Comparison of ENCODE assay signal across 8 cellular contexts in genomic region chr20:18588554-18589043, GRCh38. TPM values are rescaled to one million over a fixed set of nuclear protein-coding genes. Genes with fewer than 3 reads are reported as not detected.
DNase-seq lines count a peak whose midpoint lies in the region; ATAC-seq and TF ChIP-seq lines count a peak whose summit lies in the region.

No MANE protein-coding gene starts in this region.

- ATAC-seq in HG02973 (IDR thresholded peaks at IDR 0.05; ENCODE audit: unreplicated experiment) (peak; percentile 14), omental fat pad (ENCODE audit: low FRiP score) (no peak)

- no peak overlapping the region for H3K27ac ChIP-seq in iPS-20b (ENCODE audit: low read length)
- H3K27ac ChIP-seq in substantia nigra (ENCODE audit: low read depth, low read length, poor library complexity, severe bottlenecking) = peak overlapping the region; percentile 68

- H3K9me3 ChIP-seq in iPS-20b (ENCODE audit: insufficient read depth, low read depth, low read length) = no peaks in the 10 kb centered on the region

- peaks cover 18% of the 10 kb centered on the region; the same call in 1 of the 2 replicates for H3K4me1 ChIP-seq in iPS-20b (ENCODE audit: insufficient read depth, low read length)

- DNase-seq in activated naive CD8-positive, alpha-beta T cell treated with anti-CD3 and anti-CD28 coated beads for 36 hours = no peak
- DNase-seq in substantia nigra (lab: John Stamatoyannopoulos, UW) = peak in 15 of 49 donors; percentile 5 to 58 (median 24)
- DNase-seq in omental fat pad (ENCODE audit: low spot score) = no peak
- no peak for DNase-seq in NCI-H774 (lab: John Stamatoyannopoulos, UW)
- DNase-seq in SKM-1 treated with dmso at 0.1 percent for 144 hours (lab: John Stamatoyannopoulos, UW; ENCODE audit: unreplicated experiment) = no peak

- H3K27ac Mint-ChIP-seq in activated naive CD8-positive, alpha-beta T cell treated with anti-CD3 and anti-CD28 coated beads for 36 hours = peak overlapping the region; percentile 85

- peaks cover 4% of the 10 kb centered on the region for H3K27me3 Mint-ChIP-seq in activated naive CD8-positive, alpha-beta T cell treated with anti-CD3 and anti-CD28 coated beads for 36 hours

- H3K4me3 Mint-ChIP-seq in activated naive CD8-positive, alpha-beta T cell treated with anti-CD3 and anti-CD28 coated beads for 36 hours = peak overlapping the region; percentile 86

- no peaks in the 10 kb centered on the region for H3K36me3 ChIP-seq in iPS-20b (ENCODE audit: insufficient read depth, low read depth, low read length)

- no peaks in the 10 kb centered on the region for H3K36me3 Mint-ChIP-seq in activated naive CD8-positive, alpha-beta T cell treated with anti-CD3 and anti-CD28 coated beads for 36 hours

- H3K9ac ChIP-seq in iPS-20b (ENCODE audit: low read depth, low read length) = peak overlapping the region; percentile 78; the same call in 1 of the 2 replicates

- H3K4me3 ChIP-seq in GM12875 (ENCODE audit: low read depth, low read length) (peak overlapping the region; percentile 71), iPS-20b (ENCODE audit: low read length) (peak overlapping the region; percentile 75)

- H3K4me1 Mint-ChIP-seq in activated naive CD8-positive, alpha-beta T cell treated with anti-CD3 and anti-CD28 coated beads for 36 hours = peaks cover 23% of the 10 kb centered on the region

- no peaks in the 10 kb centered on the region for H3K9me3 Mint-ChIP-seq in activated naive CD8-positive, alpha-beta T cell treated with anti-CD3 and anti-CD28 coated beads for 36 hours

- no peak for TF ChIP-seq CTCF in GM12875 (IDR thresholded peaks at IDR 0.05; ENCODE audit: borderline replicate concordance, insufficient read depth, low read depth, low read length)
- no peak for TF ChIP-seq CTCF in omental fat pad (IDR thresholded peaks at IDR 0.05)

- H3K27me3 ChIP-seq in iPS-20b (ENCODE audit: insufficient read depth, low read length) = no peaks in the 10 kb centered on the region

RNA-seq across cellular contexts. Expression of gene DTD1, which starts 0.7 kb away (rescaled TPM):
- total RNA-seq in activated naive CD8-positive, alpha-beta T cell treated with anti-CD3 and anti-CD28 coated beads for 36 hours = 10 to 100 TPM; 48.4 to 52.5 TPM
- total RNA-seq in omental fat pad = 10 to 100 TPM; 20.6 to 35.7 (median 26.7) TPM

RNA-seq across cellular contexts. Expression of gene SMIM26, which starts 21.4 kb away (rescaled TPM):
- 10 to 100 TPM; 53.7 to 61.1 TPM for total RNA-seq in activated naive CD8-positive, alpha-beta T cell treated with anti-CD3 and anti-CD28 coated beads for 36 hours
- 100 to 1,000 TPM in 3 of 4 donors, 10 to 100 TPM in 1; 84.2 to 145 (median 113) TPM for total RNA-seq in omental fat pad
